ENCODE assay signal across 8 cellular contexts in genomic region chr10:98267069-98267893, GRCh38. TPM values are rescaled to one million over a fixed set of nuclear protein-coding genes. Genes with fewer than 3 reads are reported as not detected.
DNase-seq lines count a peak whose midpoint lies in the region; TF ChIP-seq lines count a peak whose summit lies in the region.

No MANE protein-coding gene starts in this region.

- peaks cover 48% of the 10 kb centered on the region for H3K4me1 Mint-ChIP-seq in nephron progenitor cell
- H3K4me1 Mint-ChIP-seq in activated CD4-positive, alpha-beta T cell treated with anti-CD3 and anti-CD28 coated beads, Interleukin-2, amount 10 ng/mL, durations not matched to agents 7 days and 5 days = no peaks in the 10 kb centered on the region

- TF ChIP-seq CTCF in nephron progenitor cell (IDR thresholded peaks at IDR 0.05) = no peak

- no peaks in the 10 kb centered on the region for H3K9me3 ChIP-seq in ectodermal cell (ENCODE audit: control insufficient read depth, low read length)

- DNase-seq in AG08396 (ENCODE audit: low spot score) (peak; percentile 68), nephron progenitor cell (peak; percentile 33), mucosa of gallbladder (ENCODE audit: low spot score) (no peak), islet precursor cell (no peak), EL (no peak)
- DNase-seq in activated CD4-positive, alpha-beta T cell treated with anti-CD3 and anti-CD28 coated beads, Interleukin-2, amount 10 ng/mL, durations not matched to agents 7 days and 5 days = no peak

- CTCF ChIA-PET in activated CD4-positive, alpha-beta T cell treated with anti-CD3 and anti-CD28 coated beads, Interleukin-2, amount 10 ng/mL, durations not matched to agents 7 days and 5 days (lab: Charles Lee) = no interaction called here

- H3K4me1 ChIP-seq in ectodermal cell (ENCODE audit: control insufficient read depth, insufficient read depth, low read length) = peaks cover 31% of the 10 kb centered on the region

- H3K4me3 Mint-ChIP-seq in nephron progenitor cell = peak overlapping the region; percentile 78
- H3K4me3 Mint-ChIP-seq in activated CD4-positive, alpha-beta T cell treated with anti-CD3 and anti-CD28 coated beads, Interleukin-2, amount 10 ng/mL, durations not matched to agents 7 days and 5 days = no peak overlapping the region

- no peak overlapping the region for H3K27ac Mint-ChIP-seq in nephron progenitor cell
- no peak overlapping the region for H3K27ac Mint-ChIP-seq in activated CD4-positive, alpha-beta T cell treated with anti-CD3 and anti-CD28 coated beads, Interleukin-2, amount 10 ng/mL, durations not matched to agents 7 days and 5 days

- TF ChIP-seq EP300 in Ishikawa (IDR thresholded peaks at IDR 0.05; ENCODE audit: borderline replicate concordance) = 0 out of 2 replicates have a peak, but pooled peaks have one; percentile 17

- H3K27me3 Mint-ChIP-seq in nephron progenitor cell (ENCODE audit: low read depth, poor library complexity) = peaks cover 13% of the 10 kb centered on the region
- H3K27me3 Mint-ChIP-seq in activated CD4-positive, alpha-beta T cell treated with anti-CD3 and anti-CD28 coated beads, Interleukin-2, amount 10 ng/mL, durations not matched to agents 7 days and 5 days = peaks cover 46% of the 10 kb centered on the region

- H3K27me3 ChIP-seq in ectodermal cell (ENCODE audit: control insufficient read depth, insufficient read depth, low read length, poor library complexity, severe bottlenecking) = peaks cover 10% of the 10 kb centered on the region

- H3K36me3 ChIP-seq in ectodermal cell (ENCODE audit: control insufficient read depth, insufficient read depth, low read length) = no peaks in the 10 kb centered on the region

- POLR2A ChIA-PET in activated CD4-positive, alpha-beta T cell treated with anti-CD3 and anti-CD28 coated beads, Interleukin-2, amount 10 ng/mL, durations not matched to agents 7 days and 5 days (lab: Charles Lee) = no interaction called here

- 84 to 86% methylated on average over 21 of the region's 22 CpGs for WGBS in ectodermal cell, 2 experiments

- peak overlapping the region; percentile 22 for H3K4me3 ChIP-seq in ectodermal cell (ENCODE audit: insufficient read depth, low read depth, low read length)

- no peak for TF ChIP-seq RAD21 in Ishikawa (IDR thresholded peaks at IDR 0.05; ENCODE audit: low read depth)

- H3K9me3 Mint-ChIP-seq in nephron progenitor cell = no peaks in the 10 kb centered on the region
- no peaks in the 10 kb centered on the region for H3K9me3 Mint-ChIP-seq in activated CD4-positive, alpha-beta T cell treated with anti-CD3 and anti-CD28 coated beads, Interleukin-2, amount 10 ng/mL, durations not matched to agents 7 days and 5 days

- H3K27ac ChIP-seq in ectodermal cell (ENCODE audit: insufficient read depth, low read depth, low read length, poor library complexity, severe bottlenecking) = no peak overlapping the region

- H3K36me3 Mint-ChIP-seq in nephron progenitor cell (ENCODE audit: low read depth) = no peaks in the 10 kb centered on the region
- H3K36me3 Mint-ChIP-seq in activated CD4-positive, alpha-beta T cell treated with anti-CD3 and anti-CD28 coated beads, Interleukin-2, amount 10 ng/mL, durations not matched to agents 7 days and 5 days (ENCODE audit: low read depth) = no peaks in the 10 kb centered on the region

TF ChIP-seq in Ishikawa, 13 proteins besides CTCF, POLR2A, EP300 and RAD21:
- no peak for TF ChIP-seq REST (IDR thresholded peaks at IDR 0.05; ENCODE audit: low read depth)
- TF ChIP-seq TCF12 (IDR thresholded peaks at IDR 0.05; ENCODE audit: low read depth) = peak; percentile 35; the same call in 1 of the 2 replicates
- 0 out of 2 replicates have a peak, but pooled peaks have one; percentile 34 for TF ChIP-seq MAX (IDR thresholded peaks at IDR 0.05)
- TF ChIP-seq TAF1 (IDR thresholded peaks at IDR 0.05; ENCODE audit: low read depth) = no peak
- no peak for TF ChIP-seq FOXM1 (IDR thresholded peaks at IDR 0.05; ENCODE audit: borderline replicate concordance, low read depth)
- TF ChIP-seq ZBTB7A (IDR thresholded peaks at IDR 0.05; ENCODE audit: low read depth) = no peak
- TF ChIP-seq TEAD4 (IDR thresholded peaks at IDR 0.05) = peak; percentile 39; the same call in 1 of the 2 replicates
- no peak for TF ChIP-seq CEBPB (IDR thresholded peaks at IDR 0.05)
- no peak for TF ChIP-seq EGR1 (IDR thresholded peaks at IDR 0.05)
- no peak for TF ChIP-seq CREB1 (IDR thresholded peaks at IDR 0.05; ENCODE audit: low read depth)
- no peak for TF ChIP-seq USF1 (IDR thresholded peaks at IDR 0.05)
- peak; percentile 48; the same call in 1 of the 2 replicates for TF ChIP-seq NFIC (IDR thresholded peaks at IDR 0.05)
- TF ChIP-seq YY1 (IDR thresholded peaks at IDR 0.05; ENCODE audit: low read depth) = no peak
TF ChIP-seq in Ishikawa: peak in this region for 4.

RNA-seq across cellular contexts. Expression of gene LOXL4, which starts 0.7 kb away (rescaled TPM):
- polyA plus RNA-seq in ectodermal cell (2013, experiment 1 of 4) = 1.1 TPM
- polyA plus RNA-seq in ectodermal cell (2013, experiment 2 of 4) = 1.2 TPM
- polyA plus RNA-seq in ectodermal cell (2013, experiment 3 of 4) = 1.1 TPM
- polyA plus RNA-seq in ectodermal cell (2013, experiment 4 of 4) = 1.1 TPM
- total RNA-seq in mucosa of gallbladder = 4.9 TPM
- not detected for total RNA-seq in activated CD4-positive, alpha-beta T cell treated with anti-CD3 and anti-CD28 coated beads, Interleukin-2, amount 10 ng/mL, durations not matched to agents 7 days and 5 days

Comparison
In these comparisons a context has a peak if more than half of its experiments do, and no peak if none do; other contexts are left out.
1. DNase-seq: peak in AG08396 (single experiment) and nephron progenitor cell (single experiment); none in mucosa of gallbladder (single experiment), islet precursor cell (single experiment), EL (single experiment) and activated CD4-positive, alpha-beta T cell treated with anti-CD3 and anti-CD28 coated beads, Interleukin-2, amount 10 ng/mL, durations not matched to agents 7 days and 5 days (single experiment).